8 cellular contexts compared by ENCODE assay signal in genomic region chr16:70653809-70654771, GRCh38. TPM values are rescaled to one million over a fixed set of nuclear protein-coding genes. Genes with fewer than 3 reads are reported as not detected.
DNase-seq lines count a peak whose midpoint lies in the region; ATAC-seq, FAIRE-seq and TF ChIP-seq lines count a peak whose summit lies in the region.

No MANE protein-coding gene starts in this region.

- TF ChIP-seq CTCF in C4-2B (conservative IDR thresholded peaks at IDR 0.05), result peak; percentile 90
- TF ChIP-seq CTCF in kidney (IDR thresholded peaks at IDR 0.05; ENCODE audit: borderline replicate concordance, extremely low read depth, insufficient read depth), result peak; percentile 99

- no peaks in the 10 kb centered on the region for H3K36me3 ChIP-seq in H7 (replicated peaks; ENCODE audit: control insufficient read depth, insufficient read depth, low read length)
- no peaks in the 10 kb centered on the region for H3K36me3 ChIP-seq in kidney (ENCODE audit: control insufficient read depth in 1 of 2, insufficient read depth in 2 of 2, low read length in 2 of 2)

- peak; percentile 97 for FAIRE-seq in kidney (lab: Jason Lieb, UNC)

- peak overlapping the region in 1 of 2 donors; percentile 56 for H3K9ac ChIP-seq in kidney (ENCODE audit: low read length in 2 of 2)

- no peak for ATAC-seq in HG02588 (IDR thresholded peaks at IDR 0.05; ENCODE audit: unreplicated experiment)

- H3K4me1 ChIP-seq in kidney (ENCODE audit: control insufficient read depth in 1 of 2, insufficient read depth in 1 of 2, low read depth in 1 of 2, low read length in 2 of 2), result peaks cover 0 to 6% of the 10 kb centered on the region in 2 donors

- H3K9me3 ChIP-seq in kidney (ENCODE audit: control insufficient read depth in 1 of 2, low read length in 2 of 2), result no peaks in the 10 kb centered on the region

- H3K27ac ChIP-seq in C4-2B (no peak overlapping the region), caudate nucleus (ENCODE audit: low read depth, low read length) (no peak overlapping the region), kidney (ENCODE audit: low read depth in 2 of 2, low read length in 2 of 2) (no peak overlapping the region)

- H3K4me3 ChIP-seq in H7 (ENCODE audit: insufficient read depth, low read depth, low read length) (no peak overlapping the region), kidney (ENCODE audit: low read length in 2 of 2) (peak overlapping the region; percentile 36 to 52)

- DNase-seq in H7 (peak; percentile 84), NCI-H2171 treated with DMSO at 0.1 percent for 48 hours (lab: John Stamatoyannopoulos, UW) (peak; percentile 82), caudate nucleus (lab: John Stamatoyannopoulos, UW) (peak in 50 of 61 donors; percentile 15 to 84 (median 63)), kidney (peak; percentile 79)
- DNase-seq in activated CD4-positive, CD25-positive, alpha-beta regulatory T cell (lab: John Stamatoyannopoulos, UW), result peak; percentile 27 to 78 (median 66)
- peak; percentile 84 for DNase-seq in stimulated activated CD4-positive, alpha-beta T cell treated with anti-CD3 and anti-CD28 coated beads, Interleukin-15, amount 100 ng/mL, for 24 hours

- H3K27me3 ChIP-seq in H7 (ENCODE audit: control insufficient read depth, insufficient read depth, low read length), result no peaks in the 10 kb centered on the region

- intact Hi-C loops in kidney (cut with DNase I), result loop anchor here (10.0 kb wide), 1 partner anchor 119 kb away; no protein-coding TSS in a partner anchor

RNA-seq across cellular contexts. Expression of gene IL34, which starts 7.7 kb away (rescaled TPM):
- 8.5 and 8.8 TPM in 2 replicates for total RNA-seq in H7 (2014; rRNA removed; shearing (Covaris generic))
- total RNA-seq in kidney, result 7.4 TPM
- 5.9 TPM for polyA plus RNA-seq in kidney (ENCODE audit: insufficient read depth, low read depth, low replicate concordance)

RNA-seq across cellular contexts. Expression of gene MTSS2, which starts 31.8 kb away (rescaled TPM):
- 30.7 and 44.8 TPM in 2 replicates for total RNA-seq in H7 (2014; rRNA removed; shearing (Covaris generic))
- total RNA-seq in kidney, result 33.0 TPM
- polyA plus RNA-seq in kidney (ENCODE audit: insufficient read depth, low read depth, low replicate concordance), result 19.2 TPM
